In the genomic region with DNA sequence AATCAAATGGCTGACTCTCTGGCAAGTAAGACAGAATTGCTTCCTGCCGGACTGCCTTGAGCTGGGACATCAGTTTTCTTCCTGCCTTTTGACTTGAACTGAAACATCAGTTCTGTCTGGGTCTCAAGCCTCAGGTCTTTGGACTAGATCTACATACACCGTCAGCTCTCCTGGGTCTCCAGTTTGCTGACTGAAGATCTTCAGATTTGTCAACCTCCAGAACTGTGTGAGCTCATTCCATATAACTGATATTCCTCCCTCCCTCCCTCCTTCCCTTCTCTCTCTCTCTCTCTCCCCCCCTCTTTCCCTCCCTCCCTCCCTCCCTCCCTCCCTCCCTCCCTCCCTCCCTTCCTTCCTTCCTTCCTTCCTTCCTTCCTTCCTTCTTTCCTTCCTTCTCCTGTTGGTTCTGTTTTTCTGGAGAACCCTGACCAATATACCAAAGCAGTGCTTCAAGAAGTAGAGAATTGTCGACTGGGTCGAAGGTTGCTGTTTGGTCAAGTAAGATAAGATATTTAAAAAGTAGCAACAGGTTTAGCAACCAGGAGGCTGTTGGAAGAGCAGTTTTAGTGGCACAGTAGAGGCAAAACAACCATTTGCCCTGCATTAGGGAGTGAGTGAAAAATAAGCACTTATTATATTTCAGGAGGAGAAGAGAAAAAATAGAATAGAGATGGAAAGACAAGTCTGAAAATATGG, we compare ENCODE assay signal across 1 cellular context.
TF ChIP-seq lines count a peak whose summit lies in the region.

No MANE protein-coding gene starts in this region.

TF ChIP-seq in HepG2, 621 proteins besides CTCF, POLR2A, EP300 and RAD21:
- TF ChIP-seq HNRNPK (IDR thresholded peaks at IDR 0.05; ENCODE audit: low read depth, low read length, poor library complexity, severe bottlenecking) (peak; percentile 85), RBAK (CRISPR knock-in tag; IDR thresholded peaks at IDR 0.05) (no peak), PCBP2 (optimal IDR thresholded peaks at IDR 0.05; ENCODE audit: low read depth, low read length, poor library complexity, severe bottlenecking) (peak; percentile 58)
